In genomic region chr12:11732760-11733159, GRCh38 we compare ENCODE assay signal across 12 cellular contexts.
A peak's percentile ranks its signal among the peaks of the same experiment; 100 is the strongest.
DNase-seq lines count a peak whose midpoint lies in the region; ATAC-seq, FAIRE-seq and TF ChIP-seq lines count a peak whose summit lies in the region.
"Had no signal": no experiment of that assay in that cellular context is flagged by ENCODE, and none has a peak within 500 bp of the region (broad histone marks: within the 10 kb centered on the region; RNA-seq: fewer than 3 reads in every experiment).

No MANE protein-coding gene starts in this region.

- H3K27ac ChIP-seq in pancreas: peak overlapping the region in 3 of 4 donors; percentile 60 to 86 (median 79)
- H3K27ac ChIP-seq: ovary, SJCRH30, suprapubic skin had no signal

- H3K27ac Mint-ChIP-seq in activated CD4-positive, alpha-beta T cell treated with anti-CD3 and anti-CD28 coated beads, Interleukin-2, amount 10 ng/mL, durations not matched to agents 24 days and 14 days: peak overlapping the region; percentile 95
- peak overlapping the region; percentile 69 for H3K27ac Mint-ChIP-seq in HFFc6
- peak overlapping the region; percentile 84 for H3K27ac Mint-ChIP-seq in activated naive CD8-positive, alpha-beta T cell treated with anti-CD3 and anti-CD28 coated beads for 36 hours

- no peaks in the 10 kb centered on the region for H3K36me3 ChIP-seq in pancreas
- H3K36me3 ChIP-seq: ovary, SJCRH30, suprapubic skin had no signal

- FAIRE-seq in pancreas (lab: Jason Lieb, UNC): no peak

- H3K4me3 Mint-ChIP-seq in activated CD4-positive, alpha-beta T cell treated with anti-CD3 and anti-CD28 coated beads, Interleukin-2, amount 10 ng/mL, durations not matched to agents 24 days and 14 days: peak overlapping the region; percentile 83
- H3K4me3 Mint-ChIP-seq in HFFc6: no peak overlapping the region
- H3K4me3 Mint-ChIP-seq in activated naive CD8-positive, alpha-beta T cell treated with anti-CD3 and anti-CD28 coated beads for 36 hours: peak overlapping the region; percentile 51

- TF ChIP-seq CTCF in HFFc6 (IDR thresholded peaks at IDR 0.05): no peak
- TF ChIP-seq CTCF in pancreas (IDR thresholded peaks at IDR 0.05): no peak

- no peaks in the 10 kb centered on the region for H3K9me3 ChIP-seq in pancreas
- H3K9me3 ChIP-seq: ovary, SJCRH30, suprapubic skin had no signal

- intact Hi-C loops in activated CD4-positive, alpha-beta T cell treated with anti-CD3 and anti-CD28 coated beads, Interleukin-2, amount 10 ng/mL, durations not matched to agents 24 days and 14 days (cut with micrococcal nuclease): loop anchor here (2.0 kb wide), 1 partner anchor 104 kb away; no protein-coding TSS in a partner anchor
- intact Hi-C loops in pancreas (cut with DNase I): no loop called here

- WGBS in pancreas, 2 donors: 94 to 97% methylated on average over 4 of the region's 4 CpGs

- peaks cover 79% of the 10 kb centered on the region for H3K4me1 Mint-ChIP-seq in activated CD4-positive, alpha-beta T cell treated with anti-CD3 and anti-CD28 coated beads, Interleukin-2, amount 10 ng/mL, durations not matched to agents 24 days and 14 days
- H3K4me1 Mint-ChIP-seq in HFFc6 (ENCODE audit: low read depth): peaks cover 40% of the 10 kb centered on the region
- peaks cover 55% of the 10 kb centered on the region for H3K4me1 Mint-ChIP-seq in activated naive CD8-positive, alpha-beta T cell treated with anti-CD3 and anti-CD28 coated beads for 36 hours

- ATAC-seq in pancreas: no peak

- H3K4me1 ChIP-seq in pancreas: peaks cover 36 to 48% (median 43%) of the 10 kb centered on the region in 3 donors
- H3K4me1 ChIP-seq: SJCRH30 had no signal

- no peaks in the 10 kb centered on the region for H3K27me3 Mint-ChIP-seq in activated CD4-positive, alpha-beta T cell treated with anti-CD3 and anti-CD28 coated beads, Interleukin-2, amount 10 ng/mL, durations not matched to agents 24 days and 14 days
- H3K27me3 Mint-ChIP-seq in HFFc6 (ENCODE audit: insufficient read depth): no peaks in the 10 kb centered on the region
- H3K27me3 Mint-ChIP-seq in activated naive CD8-positive, alpha-beta T cell treated with anti-CD3 and anti-CD28 coated beads for 36 hours: no peaks in the 10 kb centered on the region

- DNase-seq in activated CD4-positive, alpha-beta T cell treated with anti-CD3 and anti-CD28 coated beads, Interleukin-2, amount 10 ng/mL, durations not matched to agents 24 days and 14 days: no peak
- no peak for DNase-seq in activated CD4-positive, alpha-beta T cell treated with anti-CD3 and anti-CD28 coated beads, Interleukin-2, amount 50 U/mL, for 4 hours
- DNase-seq in HFFc6 (no peak), pancreas (no peak), GM03348 (ENCODE audit: low spot score) (no peak), dedifferentiated amniotic fluid mesenchymal stem cell (ENCODE audit: extremely low spot score) (no peak), hypothalamus (lab: John Stamatoyannopoulos, UW) (no peak)
- no peak for DNase-seq in activated naive CD8-positive, alpha-beta T cell treated with anti-CD3 and anti-CD28 coated beads for 36 hours
- DNase-seq: NCI-H2171 treated with DMSO at 0.1 percent for 48 hours, ovary, SJCRH30 had no signal

- H3K27me3 ChIP-seq in pancreas: no peaks in the 10 kb centered on the region
- H3K27me3 ChIP-seq: ovary, SJCRH30, suprapubic skin had no signal

- H3K4me3 ChIP-seq in pancreas: no peak overlapping the region
- H3K4me3 ChIP-seq: ovary, SJCRH30, suprapubic skin had no signal

- no peaks in the 10 kb centered on the region for H3K9me3 Mint-ChIP-seq in activated CD4-positive, alpha-beta T cell treated with anti-CD3 and anti-CD28 coated beads, Interleukin-2, amount 10 ng/mL, durations not matched to agents 24 days and 14 days
- H3K9me3 Mint-ChIP-seq in HFFc6: no peaks in the 10 kb centered on the region
- H3K9me3 Mint-ChIP-seq in activated naive CD8-positive, alpha-beta T cell treated with anti-CD3 and anti-CD28 coated beads for 36 hours: no peaks in the 10 kb centered on the region

- peaks cover 51% of the 10 kb centered on the region for H3K36me3 Mint-ChIP-seq in activated CD4-positive, alpha-beta T cell treated with anti-CD3 and anti-CD28 coated beads, Interleukin-2, amount 10 ng/mL, durations not matched to agents 24 days and 14 days (ENCODE audit: low read depth)
- H3K36me3 Mint-ChIP-seq in HFFc6 (ENCODE audit: low read depth): peaks cover 14% of the 10 kb centered on the region; the same call in 1 of the 2 replicates
- H3K36me3 Mint-ChIP-seq in activated naive CD8-positive, alpha-beta T cell treated with anti-CD3 and anti-CD28 coated beads for 36 hours: peaks cover 17% of the 10 kb centered on the region
